Comparison of ENCODE assay signal across 1 cellular context in the genomic region with DNA sequence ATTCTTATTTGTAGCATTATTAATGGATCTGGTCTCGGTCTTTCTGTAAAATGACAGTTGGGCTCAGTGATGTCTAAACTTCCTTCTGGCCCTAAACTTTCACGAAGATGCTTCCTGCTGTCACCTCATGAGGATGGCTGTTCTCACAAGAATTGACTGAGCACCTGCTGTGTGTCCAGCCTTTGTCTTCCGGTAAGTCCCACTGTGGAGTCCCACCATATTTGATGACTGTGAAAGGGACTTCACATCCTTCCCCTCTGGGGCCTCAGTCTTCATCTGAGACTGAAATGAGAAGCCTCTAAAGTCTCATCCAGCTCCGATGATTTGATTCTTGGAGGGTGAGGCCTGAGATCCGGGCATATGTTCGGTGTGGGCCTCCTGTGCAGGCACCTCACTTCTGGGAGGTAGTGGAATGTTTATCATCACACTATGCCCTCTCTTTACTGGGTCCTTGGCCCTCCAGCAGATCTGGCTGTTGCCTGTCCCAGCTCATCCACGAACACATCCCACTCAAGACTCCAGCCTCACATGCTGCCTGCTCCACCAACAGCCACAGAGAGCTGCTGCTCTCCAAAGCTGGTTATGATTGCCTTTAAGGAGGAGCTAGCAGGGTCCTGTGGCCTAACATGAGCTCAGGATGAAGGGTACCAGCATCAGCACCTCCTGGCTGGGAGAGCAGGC.
TF ChIP-seq lines count a peak whose summit lies in the region.

No MANE protein-coding gene starts in this region.

TF ChIP-seq in SK-N-SH treated with all-trans-retinoic acid at 6 μM for 48 hours, 23 proteins besides CTCF, POLR2A, EP300 and RAD21 (continued from another document):
- TF ChIP-seq ARNTL (CRISPR knock-in tag; IDR thresholded peaks at IDR 0.05; ENCODE audit: borderline replicate concordance, low read depth), result no peak
- TF ChIP-seq, protein P1, sequence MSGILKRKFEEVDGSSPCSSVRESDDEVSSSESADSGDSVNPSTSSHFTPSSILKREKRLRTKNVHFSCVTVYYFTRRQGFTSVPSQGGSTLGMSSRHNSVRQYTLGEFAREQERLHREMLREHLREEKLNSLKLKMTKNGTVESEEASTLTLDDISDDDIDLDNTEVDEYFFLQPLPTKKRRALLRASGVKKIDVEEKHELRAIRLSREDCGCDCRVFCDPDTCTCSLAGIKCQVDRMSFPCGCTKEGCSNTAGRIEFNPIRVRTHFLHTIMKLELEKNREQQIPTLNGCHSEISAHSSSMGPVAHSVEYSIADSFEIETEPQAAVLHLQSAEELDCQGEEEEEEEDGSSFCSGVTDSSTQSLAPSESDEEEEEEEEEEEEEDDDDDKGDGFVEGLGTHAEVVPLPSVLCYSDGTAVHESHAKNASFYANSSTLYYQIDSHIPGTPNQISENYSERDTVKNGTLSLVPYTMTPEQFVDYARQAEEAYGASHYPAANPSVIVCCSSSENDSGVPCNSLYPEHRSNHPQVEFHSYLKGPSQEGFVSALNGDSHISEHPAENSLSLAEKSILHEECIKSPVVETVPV (CRISPR knock-in tag; IDR thresholded peaks at IDR 0.05), result no peak
- no peak for TF ChIP-seq TOX (CRISPR knock-in tag; IDR thresholded peaks at IDR 0.05; ENCODE audit: borderline replicate concordance)
- TF ChIP-seq ISL1 (CRISPR knock-in tag; IDR thresholded peaks at IDR 0.05), result no peak
- TF ChIP-seq ZFP30 (CRISPR knock-in tag; IDR thresholded peaks at IDR 0.05), result no peak
- TF ChIP-seq, protein P2, sequence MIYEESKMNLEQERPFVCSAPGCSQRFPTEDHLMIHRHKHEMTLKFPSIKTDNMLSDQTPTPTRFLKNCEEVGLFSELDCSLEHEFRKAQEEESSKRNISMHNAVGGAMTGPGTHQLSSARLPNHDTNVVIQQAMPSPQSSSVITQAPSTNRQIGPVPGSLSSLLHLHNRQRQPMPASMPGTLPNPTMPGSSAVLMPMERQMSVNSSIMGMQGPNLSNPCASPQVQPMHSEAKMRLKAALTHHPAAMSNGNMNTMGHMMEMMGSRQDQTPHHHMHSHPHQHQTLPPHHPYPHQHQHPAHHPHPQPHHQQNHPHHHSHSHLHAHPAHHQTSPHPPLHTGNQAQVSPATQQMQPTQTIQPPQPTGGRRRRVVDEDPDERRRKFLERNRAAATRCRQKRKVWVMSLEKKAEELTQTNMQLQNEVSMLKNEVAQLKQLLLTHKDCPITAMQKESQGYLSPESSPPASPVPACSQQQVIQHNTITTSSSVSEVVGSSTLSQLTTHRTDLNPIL (CRISPR knock-in tag; IDR thresholded peaks at IDR 0.05; ENCODE audit: low read depth), result no peak
- no peak for TF ChIP-seq ZNF8 (CRISPR knock-in tag; IDR thresholded peaks at IDR 0.05)
- no peak for TF ChIP-seq SNAI2 (CRISPR knock-in tag; IDR thresholded peaks at IDR 0.05)
- no peak for TF ChIP-seq BACH2 (CRISPR knock-in tag; IDR thresholded peaks at IDR 0.05; ENCODE audit: borderline replicate concordance)
- TF ChIP-seq ZNF70 (CRISPR knock-in tag; IDR thresholded peaks at IDR 0.05), result no peak
- TF ChIP-seq ZNF565 (CRISPR knock-in tag; conservative IDR thresholded peaks at IDR 0.05; ENCODE audit: low read depth), result no peak
